In genomic region chr4:156983366-156983765, GRCh38 we compare ENCODE assay signal across 13 cellular contexts. TPM values are rescaled to one million over a fixed set of nuclear protein-coding genes. Genes with fewer than 3 reads are reported as not detected.
DNase-seq lines count a peak whose midpoint lies in the region; ATAC-seq, FAIRE-seq and TF ChIP-seq lines count a peak whose summit lies in the region.
"Had no signal": no experiment of that assay in that cellular context is flagged by ENCODE, and none has a peak within 500 bp of the region (broad histone marks: within the 10 kb centered on the region; RNA-seq: fewer than 3 reads in every experiment).

No MANE protein-coding gene starts in this region.

- peaks cover 6% of the 10 kb centered on the region for H3K36me3 ChIP-seq in OCI-LY3 (replicated peaks; ENCODE audit: low read depth, low read length)

- ATAC-seq in T-helper 17 cell = no peak
- no peak for ATAC-seq in HG02798 (IDR thresholded peaks at IDR 0.05; ENCODE audit: poor library complexity, unreplicated experiment)
- ATAC-seq: stimulated activated naive B cell treated with anti-CD40 and anti-IgM and Interleukin-4, amounts not matched to agents 10 μg/mL and 1 μg/mL and 100 μg/mL, for 72 hours had no signal

- no peak overlapping the region for H2AFZ ChIP-seq in OCI-LY3 (ENCODE audit: low read depth, low read length)

- H3K27ac ChIP-seq in OCI-LY3 (ENCODE audit: low read length) = no peak overlapping the region
- H3K27ac ChIP-seq: HL-60 had no signal

- FAIRE-seq in colon (lab: Jason Lieb, UNC) (peak; percentile 24), urothelium cell line (lab: Jason Lieb, UNC) (no peak)

- H3K4me2 ChIP-seq in OCI-LY3 (ENCODE audit: low read length) = no peak overlapping the region

- TF ChIP-seq CTCF in OCI-LY3 (IDR thresholded peaks at IDR 0.05; ENCODE audit: low read depth, low read length) = peak; percentile 18; the same call in 1 of the 2 replicates
- peak; percentile 57 for TF ChIP-seq CTCF in neural crest cell (conservative IDR thresholded peaks at IDR 0.05)

- H4K20me1 ChIP-seq in OCI-LY3 (ENCODE audit: insufficient read depth, low read length) = no peaks in the 10 kb centered on the region

- H3K36me3 Mint-ChIP-seq in neural crest cell (ENCODE audit: low read depth) (peaks cover 12% of the 10 kb centered on the region), T-helper 17 cell (ENCODE audit: low read depth) (no peaks in the 10 kb centered on the region)
- H3K36me3 Mint-ChIP-seq: activated naive CD8-positive, alpha-beta T cell; stimulated activated naive B cell treated with anti-CD40 and anti-IgM and Interleukin-4, amounts not matched to agents 10 μg/mL and 1 μg/mL and 100 μg/mL, for 72 hours had no signal

- no peaks in the 10 kb centered on the region for H3K4me1 ChIP-seq in OCI-LY3 (ENCODE audit: low read length)

- H3K9me3 ChIP-seq in OCI-LY3 (ENCODE audit: insufficient read depth, low read length) (0 out of 2 replicates have a peak, but pooled peaks cover 6% of the 10 kb centered on the region), T-helper 17 cell (ENCODE audit: control insufficient read depth, low read length, poor library complexity, severe bottlenecking) (no peaks in the 10 kb centered on the region)

- no peaks in the 10 kb centered on the region for H3K27me3 ChIP-seq in OCI-LY3 (ENCODE audit: low read depth, low read length)

- H3K27ac Mint-ChIP-seq in neural crest cell (ENCODE audit: unreplicated experiment) (no peak overlapping the region), T-helper 17 cell (no peak overlapping the region)
- H3K27ac Mint-ChIP-seq: activated CD4-positive, alpha-beta T cell treated with anti-CD3 and anti-CD28 coated beads, Interleukin-2, amount 10 ng/mL, durations not matched to agents 24 days and 14 days; activated naive CD8-positive, alpha-beta T cell; stimulated activated naive B cell treated with anti-CD40 and anti-IgM and Interleukin-4, amounts not matched to agents 10 μg/mL and 1 μg/mL and 100 μg/mL, for 72 hours had no signal

- DNase-seq in EH (ENCODE audit: low read depth) (peak; percentile 46), neural crest cell (ENCODE audit: low read depth, low spot score) (no peak), T-helper 17 cell (no peak), urothelium cell line (ENCODE audit: low spot score) (no peak)
- no peak for DNase-seq in stimulated activated naive CD4-positive, alpha-beta T cell treated with Interleukin-2 at 50 U/mL for 16 hours (lab: John Stamatoyannopoulos, UW)
- DNase-seq: activated CD4-positive, alpha-beta T cell treated with anti-CD3 and anti-CD28 coated beads, Interleukin-2, amount 10 ng/mL, durations not matched to agents 24 days and 14 days; NCI-H1436; stimulated activated naive B cell treated with anti-CD40 and anti-IgM and Interleukin-4, amounts not matched to agents 10 μg/mL and 1 μg/mL and 100 μg/mL, for 72 hours had no signal

- H3K27me3 Mint-ChIP-seq in neural crest cell (ENCODE audit: low read depth) (no peaks in the 10 kb centered on the region), T-helper 17 cell (no peaks in the 10 kb centered on the region)
- H3K27me3 Mint-ChIP-seq: activated CD4-positive, alpha-beta T cell treated with anti-CD3 and anti-CD28 coated beads, Interleukin-2, amount 10 ng/mL, durations not matched to agents 24 days and 14 days; stimulated activated naive B cell treated with anti-CD40 and anti-IgM and Interleukin-4, amounts not matched to agents 10 μg/mL and 1 μg/mL and 100 μg/mL, for 72 hours had no signal

- no peak overlapping the region for H3K4me3 ChIP-seq in OCI-LY3 (ENCODE audit: low read length)

- H3K4me1 Mint-ChIP-seq in neural crest cell (peaks cover 26% of the 10 kb centered on the region), T-helper 17 cell (no peaks in the 10 kb centered on the region)
- H3K4me1 Mint-ChIP-seq: activated CD4-positive, alpha-beta T cell treated with anti-CD3 and anti-CD28 coated beads, Interleukin-2, amount 10 ng/mL, durations not matched to agents 24 days and 14 days; stimulated activated naive B cell treated with anti-CD40 and anti-IgM and Interleukin-4, amounts not matched to agents 10 μg/mL and 1 μg/mL and 100 μg/mL, for 72 hours had no signal

- no peak overlapping the region for H3K9ac ChIP-seq in OCI-LY3 (ENCODE audit: low read length)

- H3K9me3 Mint-ChIP-seq in neural crest cell = peaks cover 15% of the 10 kb centered on the region
- H3K9me3 Mint-ChIP-seq: activated CD4-positive, alpha-beta T cell treated with anti-CD3 and anti-CD28 coated beads, Interleukin-2, amount 10 ng/mL, durations not matched to agents 24 days and 14 days had no signal

- no peaks in the 10 kb centered on the region for H3K79me2 ChIP-seq in OCI-LY3 (ENCODE audit: low read length)

- H3K4me3 Mint-ChIP-seq in neural crest cell = no peak overlapping the region
- no peak overlapping the region for H3K4me3 Mint-ChIP-seq in T-helper 17 cell
- H3K4me3 Mint-ChIP-seq: activated CD4-positive, alpha-beta T cell treated with anti-CD3 and anti-CD28 coated beads, Interleukin-2, amount 10 ng/mL, durations not matched to agents 24 days and 14 days; activated naive CD8-positive, alpha-beta T cell; stimulated activated naive B cell treated with anti-CD40 and anti-IgM and Interleukin-4, amounts not matched to agents 10 μg/mL and 1 μg/mL and 100 μg/mL, for 72 hours had no signal

RNA-seq across cellular contexts. Expression of gene PDGFC, which starts 11.8 kb away (rescaled TPM):
- total RNA-seq in neural crest cell (18.9 and 19.1 TPM in 2 replicates), T-helper 17 cell (1 to 10 TPM in 1 of 2 donors, under 1 TPM in 1; 0.40 to 4.8 TPM)
- total RNA-seq: activated CD4-positive, alpha-beta T cell treated with anti-CD3 and anti-CD28 coated beads, Interleukin-2, amount 10 ng/mL, durations not matched to agents 24 days and 14 days had no signal
